ENCODE assay signal across 16 cellular contexts in the genomic region with DNA sequence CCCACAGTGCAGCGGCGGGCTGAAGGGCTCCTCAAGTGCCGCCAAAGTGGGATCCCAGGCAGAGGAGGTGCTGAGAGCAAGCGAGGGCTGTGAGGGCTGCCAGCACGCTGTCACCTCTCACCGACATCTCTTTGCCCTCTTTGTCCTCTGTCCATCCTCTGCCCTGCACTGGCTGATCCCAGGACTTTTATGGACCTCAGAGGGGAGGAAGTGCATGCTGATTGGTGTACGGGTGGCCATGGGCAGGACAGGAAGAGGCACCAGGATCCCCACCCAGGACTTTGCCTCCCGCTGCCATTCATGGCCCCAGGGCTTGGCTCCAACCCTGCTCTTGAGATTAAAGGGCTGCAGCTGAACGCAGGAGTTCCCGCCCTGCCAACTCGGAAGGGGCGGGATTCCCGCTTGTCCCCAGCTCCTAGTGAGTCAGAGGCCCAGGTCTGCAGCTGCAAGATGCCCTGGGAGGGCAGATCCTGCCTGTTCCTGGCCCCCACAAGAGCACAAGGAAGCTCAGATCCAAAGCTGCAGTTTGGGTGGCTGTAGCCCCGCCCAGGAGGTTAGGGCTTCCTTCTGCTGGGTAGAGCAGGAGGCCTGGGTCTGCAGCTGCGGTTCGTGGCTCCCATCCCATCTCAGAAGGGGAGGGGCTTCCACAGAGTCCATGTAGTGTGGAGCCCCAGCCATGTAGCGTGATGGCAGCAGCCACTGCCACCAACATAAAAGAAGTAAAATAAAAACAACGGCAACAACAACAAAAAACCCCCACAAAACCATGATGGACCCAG.
DNase-seq lines count a peak whose midpoint lies in the region; TF ChIP-seq lines count a peak whose summit lies in the region.
"Had no signal": no experiment of that assay in that cellular context is flagged by ENCODE, and none has a peak within 500 bp of the region (broad histone marks: within the 10 kb centered on the region; RNA-seq: fewer than 3 reads in every experiment).

No MANE protein-coding gene starts in this region.

- no peaks in the 10 kb centered on the region for H3K9me3 ChIP-seq in HEK293 (ENCODE audit: control insufficient read depth, insufficient read depth, low read depth, low read length)
- no peaks in the 10 kb centered on the region for H3K9me3 ChIP-seq in SJCRH30 (replicated peaks)

- no peak overlapping the region for H3K4me3 ChIP-seq in HEK293 (ENCODE audit: low read depth, low read length)
- H3K4me3 ChIP-seq in SJCRH30, result no peak overlapping the region
- H3K4me3 ChIP-seq: BLaER1 had no signal

- no peak for TF ChIP-seq CTCF in HEK293 (tag by site-specific recombination; IDR thresholded peaks at IDR 0.05)

- no peaks in the 10 kb centered on the region for H3K4me1 ChIP-seq in HEK293 (ENCODE audit: control insufficient read depth, insufficient read depth, low read length)
- H3K4me1 ChIP-seq in SJCRH30, result no peaks in the 10 kb centered on the region
- H3K4me1 ChIP-seq: BLaER1 had no signal

- H3K36me3 ChIP-seq in HEK293 (ENCODE audit: control insufficient read depth in 2 of 2, insufficient read depth in 1 of 2, low read length in 2 of 2), result no peaks in the 10 kb centered on the region
- no peaks in the 10 kb centered on the region for H3K36me3 ChIP-seq in SJCRH30
- H3K36me3 ChIP-seq: BLaER1 had no signal

- DNase-seq in D341Med (ENCODE audit: low spot score) (peak; percentile 4), SJCRH30 (peak; percentile 13), posterior vena cava (ENCODE audit: low spot score) (peak; percentile 81), anterior cingulate cortex (lab: John Stamatoyannopoulos, UW) (no peak), NCI-H1436 (lab: John Stamatoyannopoulos, UW) (no peak)
- DNase-seq in activated CD4-positive, alpha-beta T cell treated with anti-CD3 and anti-CD28 coated beads, Interleukin-2, amount 50 U/mL, for 1 hour, result no peak
- DNase-seq: GF-D8, HCEC 1CT, MV-4-11, NCI-H1417, NCI-H2081, NCI-H510A treated with DMSO at 0.1 percent for 48 hours, SHP77, SW 1271 had no signal

- CTCF ChIA-PET in HEK293 (lab: Yijun Ruan, JAX), result no interaction called here

- intact Hi-C loops in posterior vena cava (cut with DNase I), result no loop called here

- POLR2A ChIA-PET in HEK293 (lab: Yijun Ruan, JAX), result no interaction called here

- H3K27ac ChIP-seq in HEK293 (ENCODE audit: extremely low read depth, low read depth, low read length) (no peak overlapping the region), SJCRH30 (no peak overlapping the region)
- H3K27ac ChIP-seq: BLaER1 had no signal

- H3K27me3 ChIP-seq in SJCRH30, result no peaks in the 10 kb centered on the region
- H3K27me3 ChIP-seq: BLaER1 had no signal

TF ChIP-seq in HEK293, 187 proteins besides CTCF, POLR2A, EP300 and RAD21:
- peak; percentile 35 for TF ChIP-seq SP3 (tag by site-specific recombination; IDR thresholded peaks at IDR 0.05)
- TF ChIP-seq ZNF157 (tag by site-specific recombination; IDR thresholded peaks at IDR 0.05), result no peak

Comparison
In these comparisons a context has a peak if more than half of its experiments do, and no peak if none do; other contexts are left out.
1. DNase-seq: peak in D341Med (single experiment), SJCRH30 (2 of 2) and posterior vena cava (single experiment); none in anterior cingulate cortex (0 of 58), NCI-H1436 (single experiment) and activated CD4-positive, alpha-beta T cell treated with anti-CD3 and anti-CD28 coated beads, Interleukin-2, amount 50 U/mL, for 1 hour (single experiment).